ENCODE assay signal across 10 cellular contexts in genomic region chr9:2602704-2603116, GRCh38. TPM values are rescaled to one million over a fixed set of nuclear protein-coding genes. Genes with fewer than 3 reads are reported as not detected.
A peak's percentile ranks its signal among the peaks of the same experiment; 100 is the strongest.
DNase-seq lines count a peak whose midpoint lies in the region; ATAC-seq, FAIRE-seq and TF ChIP-seq lines count a peak whose summit lies in the region.
"Had no signal": no experiment of that assay in that cellular context is flagged by ENCODE, and none has a peak within 500 bp of the region (broad histone marks: within the 10 kb centered on the region; RNA-seq: fewer than 3 reads in every experiment).

No MANE protein-coding gene starts in this region.

- WGBS in A549 (ENCODE audit: missing lambda C conversion rate), result 9% methylated on average over 4 of the region's 4 CpGs

- H3K4me1 ChIP-seq in A549 (peaks cover 19% of the 10 kb centered on the region), breast epithelium (no peaks in the 10 kb centered on the region)
- H3K4me1 ChIP-seq: adrenal gland had no signal

- H3K4me1 Mint-ChIP-seq in T-cell, result no peaks in the 10 kb centered on the region

- POLR2A ChIA-PET in A549 (lab: Yijun Ruan, JAX) (interaction anchor here (0.6 to 1.3 kb wide), 2 partner anchors 20 to 272 kb away, joined by 3 read pairs; no protein-coding TSS in a partner anchor), T-cell (lab: Charles Lee) (no interaction called here)

- no peak overlapping the region for H3K4me3 ChIP-seq in A549
- H3K4me3 ChIP-seq in breast epithelium, result no peak overlapping the region
- H3K4me3 ChIP-seq: adrenal gland had no signal

- CTCF ChIA-PET in A549 (lab: Yijun Ruan, JAX) (no interaction called here), T-cell (lab: Charles Lee) (interaction anchor here in 1 of 2 donors (1.2 kb wide), 1 partner anchor 16 kb away, joined by 3 read pairs; no protein-coding TSS in a partner anchor)

- H3K27ac Mint-ChIP-seq in T-cell, result no peak overlapping the region

- no peak for FAIRE-seq in A549 (lab: Jason Lieb, UNC)

- intact Hi-C loops in breast epithelium (cut with DNase I; ENCODE audit: low total_unique reads), result no loop called here

- H3K9me3 ChIP-seq in A549 (no peaks in the 10 kb centered on the region), breast epithelium (no peaks in the 10 kb centered on the region)
- H3K9me3 ChIP-seq: adrenal gland had no signal

- H3K9me3 Mint-ChIP-seq in T-cell, result peaks cover 0 to 3% (median 0%) of the 10 kb centered on the region in 3 donors
- H3K9me3 Mint-ChIP-seq: nephron had no signal

- DNase-seq in A549 (ENCODE audit: low read depth in 1 of 2, low spot score in 1 of 2), result peak in 1 of 2 experiments; percentile 14
- peak; percentile 66 for DNase-seq in SIG-M5 (lab: John Stamatoyannopoulos, UW)
- no peak for DNase-seq in breast epithelium (ENCODE audit: low spot score in 2 of 2)
- DNase-seq in T-cell, result no peak
- no peak for DNase-seq in effector CD4-positive, alpha-beta T cell
- DNase-seq in NCI-H524 treated with DMSO at 0.1 percent for 48 hours (lab: John Stamatoyannopoulos, UW), result no peak

- TF ChIP-seq RAD21 in A549 (conservative IDR thresholded peaks at IDR 0.05 in 1 of 2, IDR thresholded peaks at IDR 0.05 in 1 of 2), result no peak

- no peak for TF ChIP-seq EP300 in A549 (IDR thresholded peaks at IDR 0.05)

- no peak overlapping the region for H3K4me3 Mint-ChIP-seq in T-cell
- H3K4me3 Mint-ChIP-seq: nephron had no signal

- H3K36me3 ChIP-seq in breast epithelium, result no peaks in the 10 kb centered on the region
- H3K36me3 ChIP-seq: adrenal gland had no signal

- H3K4me2 ChIP-seq in A549, result peak overlapping the region; percentile 53

- ATAC-seq in A549, result 0 out of 6 replicates have a peak, but pooled peaks of 1 of the 2 experiments have one; percentile 27
- peak; percentile 47 for ATAC-seq in GM18909 (IDR thresholded peaks at IDR 0.05; ENCODE audit: poor library complexity, unreplicated experiment)
- ATAC-seq in HG03432 (IDR thresholded peaks at IDR 0.05; ENCODE audit: unreplicated experiment), result peak; percentile 79
- no peak for ATAC-seq in T-cell (replicated peaks in 1 of 4)

- H3K27me3 ChIP-seq in breast epithelium, result no peaks in the 10 kb centered on the region
- H3K27me3 ChIP-seq: adrenal gland had no signal

- H3K27ac ChIP-seq in A549 (no peak overlapping the region), breast epithelium (no peak overlapping the region)
- H3K27ac ChIP-seq: adrenal gland had no signal

- TF ChIP-seq CTCF in A549 (IDR thresholded peaks at IDR 0.05) (no peak), breast epithelium (IDR thresholded peaks at IDR 0.05) (no peak)

- no peaks in the 10 kb centered on the region for H3K36me3 Mint-ChIP-seq in T-cell

- peaks cover 12 to 33% of the 10 kb centered on the region in 2 donors for H3K27me3 Mint-ChIP-seq in T-cell

- TF ChIP-seq POLR2A in A549 (IDR thresholded peaks at IDR 0.05; ENCODE audit: low read length) (no peak), breast epithelium (IDR thresholded peaks at IDR 0.05) (no peak)

TF ChIP-seq in A549, 52 proteins besides CTCF, POLR2A, EP300 and RAD21:
- 0 out of 2 replicates have a peak, but pooled peaks have one; percentile 17 for TF ChIP-seq JUNB (IDR thresholded peaks at IDR 0.05)
- TF ChIP-seq ELK1 (IDR thresholded peaks at IDR 0.05; ENCODE audit: low read depth, low read length), result no peak

RNA-seq across cellular contexts. Expression of gene VLDLR, which starts 18.9 kb away (rescaled TPM):
- polyA plus RNA-seq in A549 (2011; rRNA removed), result 49.0 and 55.9 TPM in 2 replicates
- polyA plus RNA-seq in A549 (2012; cell fraction: cytosol; rRNA removed), result 10.7 and 11.5 TPM in 2 replicates
- 18.0 and 18.5 TPM in 2 replicates for polyA plus RNA-seq in A549 (2012; cell fraction: nucleus; rRNA removed)
- polyA plus RNA-seq in A549 (2017; fragmentation: RNase III; extraction: RNeasy Plus Mini Kit Qiagen cat#74134 plus additional on column Dnase treatment), result 27.9 to 29.9 TPM (median 28.6 TPM) in 3 replicates
- 47.1 and 50.0 TPM in 2 replicates for polyA minus RNA-seq in A549 (2011; rRNA and poly(A)+ RNA removed)
- 10 to 100 TPM in 1 of 3 donors, 1 to 10 TPM in 2; 6.7 to 11.7 (median 7.5) TPM for total RNA-seq in breast epithelium
- 1 to 10 TPM in 2 of 5 donors, under 1 TPM in 3; 0.16 to 1.9 (median 0.92) TPM for total RNA-seq in T-cell

Comparison
In these comparisons a context has a peak if more than half of its experiments do, and no peak if none do; other contexts are left out.
1. ATAC-seq: peak in GM18909 (single experiment) and HG03432 (single experiment); none in T-cell (0 of 4).